ENCODE assay signal across 8 cellular contexts in genomic region chr4:78951862-78952472, GRCh38. TPM values are rescaled to one million over a fixed set of nuclear protein-coding genes. Genes with fewer than 3 reads are reported as not detected.
DNase-seq lines count a peak whose midpoint lies in the region; ATAC-seq and TF ChIP-seq lines count a peak whose summit lies in the region.

No MANE protein-coding gene starts in this region.

- no peaks in the 10 kb centered on the region for H3K36me3 Mint-ChIP-seq in activated CD8-positive, alpha-beta T cell treated with anti-CD3 and anti-CD28 coated beads for 36 hours (ENCODE audit: low read depth)

- CTCF ChIA-PET in BJ (lab: Yijun Ruan, JAX), result interaction anchor here (0.6 to 2.4 kb wide), 20 partner anchors 9 to 1270 kb away, joined by 3 to 17 read pairs (median 4); partner anchors contain the start of gene PAQR3
- CTCF ChIA-PET in activated CD8-positive, alpha-beta T cell treated with anti-CD3 and anti-CD28 coated beads for 36 hours (lab: Charles Lee), result interaction anchor here (0.6 to 2.7 kb wide), 28 partner anchors 8 to 1268 kb away, joined by 3 to 13 read pairs (median 4); partner anchors contain the start of gene PAQR3

- POLR2A ChIA-PET in BJ (lab: Charles Lee), result no interaction called here
- POLR2A ChIA-PET in activated CD8-positive, alpha-beta T cell treated with anti-CD3 and anti-CD28 coated beads for 36 hours (lab: Charles Lee), result no interaction called here

- no peaks in the 10 kb centered on the region for H3K9me3 Mint-ChIP-seq in activated CD8-positive, alpha-beta T cell treated with anti-CD3 and anti-CD28 coated beads for 36 hours

- intact Hi-C loops in activated CD8-positive, alpha-beta T cell treated with anti-CD3 and anti-CD28 coated beads for 36 hours (cut with micrococcal nuclease), result loop anchor here (5.0 kb wide), 2 partner anchors 625 to 1260 kb away; no protein-coding TSS in a partner anchor

- no peak overlapping the region for H3K4me3 Mint-ChIP-seq in activated CD8-positive, alpha-beta T cell treated with anti-CD3 and anti-CD28 coated beads for 36 hours

- ATAC-seq in GM18499 (IDR thresholded peaks at IDR 0.05; ENCODE audit: insufficient read depth, unreplicated experiment) (peak; percentile 71), HG02938 (IDR thresholded peaks at IDR 0.05; ENCODE audit: unreplicated experiment) (peak; percentile 82)
- ATAC-seq in activated CD8-positive, alpha-beta T cell treated with anti-CD3 and anti-CD28 coated beads for 36 hours, result peak; percentile 67

- TF ChIP-seq CTCF in BJ (IDR thresholded peaks at IDR 0.05; ENCODE audit: insufficient read depth, low read depth, low read length), result peak; percentile 73
- TF ChIP-seq CTCF in activated CD8-positive, alpha-beta T cell treated with anti-CD3 and anti-CD28 coated beads for 36 hours (IDR thresholded peaks at IDR 0.05), result peak; percentile 81

- peaks cover 7% of the 10 kb centered on the region; the same call in 1 of the 2 replicates for H3K27me3 ChIP-seq in BJ (ENCODE audit: control insufficient read depth, insufficient read depth, low read length)

- no peaks in the 10 kb centered on the region for H3K4me1 Mint-ChIP-seq in activated CD8-positive, alpha-beta T cell treated with anti-CD3 and anti-CD28 coated beads for 36 hours (ENCODE audit: low read depth)

- H3K27ac Mint-ChIP-seq in activated CD8-positive, alpha-beta T cell treated with anti-CD3 and anti-CD28 coated beads for 36 hours, result no peak overlapping the region

- DNase-seq in BJ (ENCODE audit: low read depth) (no peak), NCI-H2081 treated with DMSO at 0.1 percent for 48 hours (lab: John Stamatoyannopoulos, UW) (peak; percentile 7), foreskin melanocyte (peak; percentile 34), pons (ENCODE audit: low spot score) (peak; percentile 77), GF-D8 (lab: John Stamatoyannopoulos, UW) (no peak)
- peak; percentile 26 for DNase-seq in activated CD8-positive, alpha-beta T cell treated with anti-CD3 and anti-CD28 coated beads for 36 hours

- peaks cover 11% of the 10 kb centered on the region for H3K27me3 Mint-ChIP-seq in activated CD8-positive, alpha-beta T cell treated with anti-CD3 and anti-CD28 coated beads for 36 hours

- no peak overlapping the region for H3K4me3 ChIP-seq in BJ (ENCODE audit: low read depth, low read length)

- no peaks in the 10 kb centered on the region for H3K36me3 ChIP-seq in BJ (ENCODE audit: control insufficient read depth, insufficient read depth, low read length)

RNA-seq across cellular contexts. Expression of gene PAQR3, which starts 12.7 kb away (rescaled TPM):
- polyA plus RNA-seq in BJ (2011; rRNA removed), result 10.4 and 23.5 TPM in 2 replicates
- 13.6 and 14.6 TPM in 2 replicates for polyA minus RNA-seq in BJ (2011; rRNA and poly(A)+ RNA removed)
- 10 to 100 TPM; 10.2 to 11.4 TPM for total RNA-seq in activated CD8-positive, alpha-beta T cell treated with anti-CD3 and anti-CD28 coated beads for 36 hours

Comparison
In these comparisons a context has a peak if more than half of its experiments do, and no peak if none do; other contexts are left out.
1. DNase-seq: peak in NCI-H2081 treated with DMSO at 0.1 percent for 48 hours (single experiment), activated CD8-positive, alpha-beta T cell treated with anti-CD3 and anti-CD28 coated beads for 36 hours (single experiment), foreskin melanocyte (single experiment) and pons (single experiment); none in BJ (single experiment) and GF-D8 (single experiment).
2. Peak in every context shown above with its lines, with median percentiles within 50 percentile points of each other: ATAC-seq.